11 cellular contexts compared by ENCODE assay signal in genomic region chr7:80833289-80834104, GRCh38.
DNase-seq lines count a peak whose midpoint lies in the region; ATAC-seq and TF ChIP-seq lines count a peak whose summit lies in the region.
"Had no signal": no experiment of that assay in that cellular context is flagged by ENCODE, and none has a peak within 500 bp of the region (broad histone marks: within the 10 kb centered on the region; RNA-seq: fewer than 3 reads in every experiment).

No MANE protein-coding gene starts in this region.

- CTCF ChIA-PET in mammary epithelial cell (lab: Charles Lee; ENCODE audit: low non-redundant PET) = no interaction called here

- no peak for TF ChIP-seq EP300 in neural cell (conservative IDR thresholded peaks at IDR 0.05; ENCODE audit: poor library complexity, severe bottlenecking)

- peak overlapping the region; percentile 59 for H3K4me2 ChIP-seq in mammary epithelial cell (ENCODE audit: insufficient read depth, low read depth, low read length)
- H3K4me2 ChIP-seq in neural cell (ENCODE audit: low read length) = peak overlapping the region; percentile 13

- no peak overlapping the region for H3K4me3 ChIP-seq in mammary epithelial cell (replicated peaks in 1 of 3; ENCODE audit: insufficient read depth in 1 of 3, low read depth in 2 of 3, low read length in 3 of 3)
- no peak overlapping the region for H3K4me3 ChIP-seq in neural cell (ENCODE audit: low read length)
- H3K4me3 ChIP-seq in ascending aorta = no peak overlapping the region

- no peaks in the 10 kb centered on the region for H4K20me1 ChIP-seq in mammary epithelial cell (ENCODE audit: insufficient read depth, low read length)
- no peaks in the 10 kb centered on the region for H4K20me1 ChIP-seq in neural cell (ENCODE audit: insufficient read depth)

- H3K36me3 ChIP-seq in mammary epithelial cell (ENCODE audit: insufficient read depth, low read length) (no peaks in the 10 kb centered on the region), neural cell (ENCODE audit: insufficient read depth, low read length) (no peaks in the 10 kb centered on the region), ascending aorta (no peaks in the 10 kb centered on the region)

- in situ Hi-C loops in mammary epithelial cell (cut with MboI; ENCODE audit: low sequenced_read_pairs in 2 of 2) (no loop called here), G401 (cut with HindIII; ENCODE audit: low sequenced_read_pairs) (no loop called here)

- H3K4me1 ChIP-seq in mammary epithelial cell (ENCODE audit: insufficient read depth, low read length) (peaks cover 73% of the 10 kb centered on the region), ascending aorta (no peaks in the 10 kb centered on the region)

- H3K9me3 ChIP-seq in mammary epithelial cell (replicated peaks; ENCODE audit: insufficient read depth, low read length) = no peaks in the 10 kb centered on the region
- H3K9me3 ChIP-seq in neural cell (ENCODE audit: low read length) = no peaks in the 10 kb centered on the region
- H3K9me3 ChIP-seq in ascending aorta = no peaks in the 10 kb centered on the region

- no peak overlapping the region for H3K9ac ChIP-seq in mammary epithelial cell (ENCODE audit: insufficient read depth, low read length)
- H3K9ac ChIP-seq in neural cell (ENCODE audit: low read length) = no peak overlapping the region

- 47% methylated on average over 10 of the region's 10 CpGs for WGBS in mammary epithelial cell (ENCODE audit: low coverage, missing lambda C conversion rate)

- H3K79me2 ChIP-seq in mammary epithelial cell (ENCODE audit: insufficient read depth, low read length) (peaks cover 95% of the 10 kb centered on the region), neural cell (replicated peaks; ENCODE audit: insufficient read depth, low read length) (peaks cover 12% of the 10 kb centered on the region)

- H2AFZ ChIP-seq in mammary epithelial cell (ENCODE audit: low read depth, low read length) = no peak overlapping the region
- no peak overlapping the region for H2AFZ ChIP-seq in neural cell (ENCODE audit: low read depth, low read length)

- TF ChIP-seq RAD21 in neural cell (conservative IDR thresholded peaks at IDR 0.05) = no peak

- no peaks in the 10 kb centered on the region for H3K9me2 ChIP-seq in neural cell (ENCODE audit: insufficient read depth, low read length)

- no peaks in the 10 kb centered on the region for H3K27me3 ChIP-seq in mammary epithelial cell (ENCODE audit: insufficient read depth, low read length)
- H3K27me3 ChIP-seq in neural cell (ENCODE audit: insufficient read depth, low read depth, low read length) = no peaks in the 10 kb centered on the region
- no peaks in the 10 kb centered on the region for H3K27me3 ChIP-seq in ascending aorta

- no peaks in the 10 kb centered on the region for H3F3A ChIP-seq in neural cell (ENCODE audit: insufficient read depth, low read length, poor library complexity, severe bottlenecking)

- intact Hi-C loops in mammary epithelial cell (cut with micrococcal nuclease) = loop anchor here (5.0 kb wide), 1 partner anchor 84 kb away; the partner anchor contains the start of gene SEMA3C
- intact Hi-C loops in ascending aorta (cut with DNase I) = no loop called here

- no TSS peak for BruUV-seq in mammary epithelial cell (replicated peaks; lab: Mats Ljungman, UMichigan)

- no peak for TF ChIP-seq CTCF in mammary epithelial cell (conservative IDR thresholded peaks at IDR 0.05 in 1 of 2, IDR thresholded peaks at IDR 0.05 in 1 of 2; ENCODE audit: extremely low read depth in 1 of 2, insufficient read depth in 1 of 2, low read depth in 1 of 2, low read length in 2 of 2)
- no peak for TF ChIP-seq CTCF in neural cell (IDR thresholded peaks at IDR 0.05; ENCODE audit: poor library complexity, severe bottlenecking)
- TF ChIP-seq CTCF in ascending aorta (IDR thresholded peaks at IDR 0.05) = no peak

- no peak for ATAC-seq in GM21717 (IDR thresholded peaks at IDR 0.05; ENCODE audit: unreplicated experiment)

- H3K27ac ChIP-seq in mammary epithelial cell (ENCODE audit: insufficient read depth, low read depth, low read length) (peak overlapping the region; percentile 57), neural cell (ENCODE audit: low read length) (peak overlapping the region; percentile 65), ascending aorta (no peak overlapping the region)

- DNase-seq in GM04503 (ENCODE audit: low read depth) (peak; percentile 32), NCI-H2227 (lab: John Stamatoyannopoulos, UW; ENCODE audit: unreplicated experiment) (peak; percentile 20), mammary epithelial cell (peak; percentile 63), ascending aorta (ENCODE audit: low spot score in 2 of 2) (no peak), G401 (ENCODE audit: low spot score) (no peak), HuH-7.5 (ENCODE audit: low spot score) (no peak)
- DNase-seq: activated CD4-positive, alpha-beta T cell treated with anti-CD3 and anti-CD28 coated beads, Interleukin-2, amount 50 U/mL, for 1 hour; activated naive CD4-positive, alpha-beta T cell treated with anti-CD3 and anti-CD28 coated beads, Interleukin-2, amount 50 U/mL, for 16 hours; NCI-H2029 treated with DMSO at 0.1 percent for 48 hours had no signal

- dilution Hi-C loops in mammary epithelial cell (cut with HindIII; ENCODE audit: low sequenced_read_pairs) = no loop called here

TF ChIP-seq in neural cell, 6 proteins besides CTCF, POLR2A, EP300 and RAD21:
- no peak for TF ChIP-seq SMC3 (conservative IDR thresholded peaks at IDR 0.05; ENCODE audit: poor library complexity)
- TF ChIP-seq POLR2AphosphoS5 (IDR thresholded peaks at IDR 0.05) = no peak
- TF ChIP-seq EZH2 (IDR thresholded peaks at IDR 0.05; ENCODE audit: borderline replicate concordance, insufficient read depth, low read length, poor library complexity, severe bottlenecking) = no peak
- TF ChIP-seq MXI1 (conservative IDR thresholded peaks at IDR 0.05; ENCODE audit: poor library complexity, severe bottlenecking) = no peak
- no peak for TF ChIP-seq TAF1 (IDR thresholded peaks at IDR 0.05; ENCODE audit: low read depth)
- TF ChIP-seq, protein P1, sequence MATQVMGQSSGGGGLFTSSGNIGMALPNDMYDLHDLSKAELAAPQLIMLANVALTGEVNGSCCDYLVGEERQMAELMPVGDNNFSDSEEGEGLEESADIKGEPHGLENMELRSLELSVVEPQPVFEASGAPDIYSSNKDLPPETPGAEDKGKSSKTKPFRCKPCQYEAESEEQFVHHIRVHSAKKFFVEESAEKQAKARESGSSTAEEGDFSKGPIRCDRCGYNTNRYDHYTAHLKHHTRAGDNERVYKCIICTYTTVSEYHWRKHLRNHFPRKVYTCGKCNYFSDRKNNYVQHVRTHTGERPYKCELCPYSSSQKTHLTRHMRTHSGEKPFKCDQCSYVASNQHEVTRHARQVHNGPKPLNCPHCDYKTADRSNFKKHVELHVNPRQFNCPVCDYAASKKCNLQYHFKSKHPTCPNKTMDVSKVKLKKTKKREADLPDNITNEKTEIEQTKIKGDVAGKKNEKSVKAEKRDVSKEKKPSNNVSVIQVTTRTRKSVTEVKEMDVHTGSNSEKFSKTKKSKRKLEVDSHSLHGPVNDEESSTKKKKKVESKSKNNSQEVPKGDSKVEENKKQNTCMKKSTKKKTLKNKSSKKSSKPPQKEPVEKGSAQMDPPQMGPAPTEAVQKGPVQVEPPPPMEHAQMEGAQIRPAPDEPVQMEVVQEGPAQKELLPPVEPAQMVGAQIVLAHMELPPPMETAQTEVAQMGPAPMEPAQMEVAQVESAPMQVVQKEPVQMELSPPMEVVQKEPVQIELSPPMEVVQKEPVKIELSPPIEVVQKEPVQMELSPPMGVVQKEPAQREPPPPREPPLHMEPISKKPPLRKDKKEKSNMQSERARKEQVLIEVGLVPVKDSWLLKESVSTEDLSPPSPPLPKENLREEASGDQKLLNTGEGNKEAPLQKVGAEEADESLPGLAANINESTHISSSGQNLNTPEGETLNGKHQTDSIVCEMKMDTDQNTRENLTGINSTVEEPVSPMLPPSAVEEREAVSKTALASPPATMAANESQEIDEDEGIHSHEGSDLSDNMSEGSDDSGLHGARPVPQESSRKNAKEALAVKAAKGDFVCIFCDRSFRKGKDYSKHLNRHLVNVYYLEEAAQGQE (IDR thresholded peaks at IDR 0.05; ENCODE audit: borderline replicate concordance) = no peak

Comparison
In these comparisons a context has a peak if more than half of its experiments do, and no peak if none do; other contexts are left out.
1. DNase-seq: peak in GM04503 (single experiment), NCI-H2227 (single experiment) and mammary epithelial cell (single experiment); none in ascending aorta (0 of 2), G401 (single experiment) and HuH-7.5 (single experiment).
2. H3K27ac ChIP-seq: peak in mammary epithelial cell (single experiment) and neural cell (single experiment); none in ascending aorta (0 of 2).